In genomic region chr2:30180230-30180629, GRCh38 we compare ENCODE assay signal across 18 cellular contexts. TPM values are rescaled to one million over a fixed set of nuclear protein-coding genes. Genes with fewer than 3 reads are reported as not detected.
DNase-seq lines count a peak whose midpoint lies in the region; TF ChIP-seq lines count a peak whose summit lies in the region.
"Had no signal": no experiment of that assay in that cellular context is flagged by ENCODE, and none has a peak within 500 bp of the region (broad histone marks: within the 10 kb centered on the region; RNA-seq: fewer than 3 reads in every experiment).

No MANE protein-coding gene starts in this region.

- CTCF ChIA-PET in MCF 10A (lab: Yijun Ruan, JAX) = interaction anchor here (0.6 to 6.1 kb wide), 7 partner anchors 15 to 533 kb away, joined by 3 to 77 read pairs (median 3); no protein-coding TSS in a partner anchor

- peak overlapping the region; percentile 87 for H3K27ac Mint-ChIP-seq in MCF 10A (ENCODE audit: low read depth, unreplicated experiment)
- no peak overlapping the region for H3K27ac Mint-ChIP-seq in activated CD4-positive, alpha-beta T cell treated with anti-CD3 and anti-CD28 coated beads, Interleukin-2, amount 10 ng/mL, durations not matched to agents 24 days and 14 days
- H3K27ac Mint-ChIP-seq in mesothelial cell of epicardium = no peak overlapping the region
- H3K27ac Mint-ChIP-seq: CD4-positive, alpha-beta T cell; H9 had no signal

- H3K9me3 ChIP-seq in breast epithelium = no peaks in the 10 kb centered on the region
- no peaks in the 10 kb centered on the region for H3K9me3 ChIP-seq in right atrium auricular region
- H3K9me3 ChIP-seq: Caco-2 had no signal

- H3K4me1 Mint-ChIP-seq in MCF 10A (ENCODE audit: insufficient read depth, unreplicated experiment) (peaks cover 37% of the 10 kb centered on the region), mesothelial cell of epicardium (no peaks in the 10 kb centered on the region)
- H3K4me1 Mint-ChIP-seq in activated CD4-positive, alpha-beta T cell treated with anti-CD3 and anti-CD28 coated beads, Interleukin-2, amount 10 ng/mL, durations not matched to agents 24 days and 14 days = peaks cover 2% of the 10 kb centered on the region
- H3K4me1 Mint-ChIP-seq: H9, IgD-negative memory B cell had no signal

- H3K4me3 Mint-ChIP-seq in MCF 10A (ENCODE audit: unreplicated experiment) (no peak overlapping the region), mesothelial cell of epicardium (no peak overlapping the region)
- H3K4me3 Mint-ChIP-seq in activated CD4-positive, alpha-beta T cell treated with anti-CD3 and anti-CD28 coated beads, Interleukin-2, amount 10 ng/mL, durations not matched to agents 24 days and 14 days = no peak overlapping the region
- H3K4me3 Mint-ChIP-seq: CD4-positive, alpha-beta T cell; H9; IgD-negative memory B cell had no signal

- H3K27ac ChIP-seq in breast epithelium (no peak overlapping the region), right atrium auricular region (peak overlapping the region in 1 of 2 donors; percentile 48)
- H3K27ac ChIP-seq: HL-60 had no signal

- no peak for TF ChIP-seq POLR2A in breast epithelium (IDR thresholded peaks at IDR 0.05)

- no peaks in the 10 kb centered on the region for H3K9me3 Mint-ChIP-seq in MCF 10A (ENCODE audit: unreplicated experiment)
- no peaks in the 10 kb centered on the region for H3K9me3 Mint-ChIP-seq in activated CD4-positive, alpha-beta T cell treated with anti-CD3 and anti-CD28 coated beads, Interleukin-2, amount 10 ng/mL, durations not matched to agents 24 days and 14 days
- H3K9me3 Mint-ChIP-seq in mesothelial cell of epicardium = no peaks in the 10 kb centered on the region
- H3K9me3 Mint-ChIP-seq: CD4-positive, alpha-beta T cell; H9; IgD-negative memory B cell had no signal

- POLR2A ChIA-PET in MCF 10A (lab: Yijun Ruan, JAX) = interaction anchor here (0.8 to 1.9 kb wide), 3 partner anchors 16 to 32 kb away, joined by 3 to 5 read pairs (median 4); no protein-coding TSS in a partner anchor

- H3K27me3 ChIP-seq in breast epithelium (no peaks in the 10 kb centered on the region), right atrium auricular region (no peaks in the 10 kb centered on the region)

- H3K36me3 ChIP-seq in breast epithelium (no peaks in the 10 kb centered on the region), right atrium auricular region (no peaks in the 10 kb centered on the region)

- H3K27me3 Mint-ChIP-seq in MCF 10A (ENCODE audit: insufficient read depth, unreplicated experiment) = no peaks in the 10 kb centered on the region
- peaks cover 4% of the 10 kb centered on the region for H3K27me3 Mint-ChIP-seq in activated CD4-positive, alpha-beta T cell treated with anti-CD3 and anti-CD28 coated beads, Interleukin-2, amount 10 ng/mL, durations not matched to agents 24 days and 14 days
- H3K27me3 Mint-ChIP-seq in mesothelial cell of epicardium (ENCODE audit: low read depth) = peaks cover 7% of the 10 kb centered on the region
- H3K27me3 Mint-ChIP-seq: CD4-positive, alpha-beta T cell had no signal

- H3K36me3 Mint-ChIP-seq in MCF 10A (ENCODE audit: insufficient read depth, unreplicated experiment) (no peaks in the 10 kb centered on the region), mesothelial cell of epicardium (no peaks in the 10 kb centered on the region)
- H3K36me3 Mint-ChIP-seq in activated CD4-positive, alpha-beta T cell treated with anti-CD3 and anti-CD28 coated beads, Interleukin-2, amount 10 ng/mL, durations not matched to agents 24 days and 14 days (ENCODE audit: low read depth) = no peaks in the 10 kb centered on the region

- no peaks in the 10 kb centered on the region for H3K4me1 ChIP-seq in breast epithelium
- H3K4me1 ChIP-seq in right atrium auricular region = peaks cover 0 to 28% of the 10 kb centered on the region in 2 donors
- H3K4me1 ChIP-seq: Caco-2 had no signal

- H3K4me3 ChIP-seq in breast epithelium (no peak overlapping the region), right atrium auricular region (no peak overlapping the region)

- no TSS peak for BruUV-seq in MCF 10A (replicated peaks; lab: Mats Ljungman, UMichigan)

- intact Hi-C loops in MCF 10A (cut with micrococcal nuclease) (no loop called here), breast epithelium (cut with DNase I; ENCODE audit: low total_unique reads) (no loop called here)
- intact Hi-C loops in activated CD4-positive, alpha-beta T cell treated with anti-CD3 and anti-CD28 coated beads, Interleukin-2, amount 10 ng/mL, durations not matched to agents 24 days and 14 days (cut with micrococcal nuclease) = no loop called here

- TF ChIP-seq CTCF in MCF 10A (IDR thresholded peaks at IDR 0.05; ENCODE audit: unreplicated experiment) = no peak
- TF ChIP-seq CTCF in breast epithelium (IDR thresholded peaks at IDR 0.05) = no peak
- no peak for TF ChIP-seq CTCF in right atrium auricular region (IDR thresholded peaks at IDR 0.05)
- TF ChIP-seq CTCF in mesothelial cell of epicardium (IDR thresholded peaks at IDR 0.05; ENCODE audit: unreplicated experiment) = no peak

- no peak for DNase-seq in MCF 10A (ENCODE audit: unreplicated experiment)
- no peak for DNase-seq in breast epithelium (ENCODE audit: low spot score in 2 of 2)
- DNase-seq in cerebellum (ENCODE audit: low spot score) = peak; percentile 48
- DNase-seq in right atrium auricular region (ENCODE audit: low spot score) = peak; percentile 64
- no peak for DNase-seq in activated effector memory CD4-positive, alpha-beta T cell treated with anti-CD3 and anti-CD28 coated beads, Interleukin-2, amount 50 U/mL, for 16 hours
- DNase-seq in activated CD4-positive, alpha-beta T cell treated with anti-CD3 and anti-CD28 coated beads, Interleukin-2, amount 10 ng/mL, durations not matched to agents 24 days and 14 days = no peak
- DNase-seq in mesothelial cell of epicardium (ENCODE audit: low spot score in 2 of 2, unreplicated experiment in 2 of 2) = no peak
- DNase-seq: Caco-2; CD4-positive, alpha-beta T cell; GF-D8; H9; Kasumi-1; MM.1S; NCI-H1105; NCI-H2081; SHP77 treated with DMSO at 0.1 percent for 48 hours had no signal

RNA-seq across cellular contexts. Expression of gene YPEL5, which starts 33.4 kb away (rescaled TPM):
- 62.5 and 80.6 TPM in 2 replicates for total RNA-seq in MCF 10A (2022)
- 100 to 1,000 TPM in 2 of 3 donors, 10 to 100 TPM in 1; 90.8 to 161 (median 104) TPM for total RNA-seq in breast epithelium
- total RNA-seq in cerebellum = 70.1 TPM
- 10 to 100 TPM; 36.3 to 45.5 TPM for total RNA-seq in right atrium auricular region
- 16.8 and 19.6 TPM in 2 replicates for total RNA-seq in activated CD4-positive, alpha-beta T cell treated with anti-CD3 and anti-CD28 coated beads, Interleukin-2, amount 10 ng/mL, durations not matched to agents 24 days and 14 days
- total RNA-seq in mesothelial cell of epicardium = 73.4 to 81.1 TPM (median 79.4 TPM) in 3 replicates

RNA-seq across cellular contexts. Expression of gene LBH, which starts 51.1 kb away (rescaled TPM):
- 1.1 and 1.7 TPM in 2 replicates for total RNA-seq in MCF 10A (2022)
- 100 to 1,000 TPM in 1 of 3 donors, 10 to 100 TPM in 2; 18.2 to 153 (median 87.2) TPM for total RNA-seq in breast epithelium
- total RNA-seq in cerebellum = 71.4 TPM
- total RNA-seq in right atrium auricular region = 10 to 100 TPM; 18.9 to 54.6 TPM
- 176 and 184 TPM in 2 replicates for total RNA-seq in activated CD4-positive, alpha-beta T cell treated with anti-CD3 and anti-CD28 coated beads, Interleukin-2, amount 10 ng/mL, durations not matched to agents 24 days and 14 days
- 41.0 to 48.8 TPM (median 44.5 TPM) in 3 replicates for total RNA-seq in mesothelial cell of epicardium

Comparison
In these comparisons a context has a peak if more than half of its experiments do, and no peak if none do; other contexts are left out.
1. DNase-seq: peak in cerebellum (single experiment) and right atrium auricular region (single experiment); none in MCF 10A (single experiment), breast epithelium (0 of 2), activated effector memory CD4-positive, alpha-beta T cell treated with anti-CD3 and anti-CD28 coated beads, Interleukin-2, amount 50 U/mL, for 16 hours (single experiment), activated CD4-positive, alpha-beta T cell treated with anti-CD3 and anti-CD28 coated beads, Interleukin-2, amount 10 ng/mL, durations not matched to agents 24 days and 14 days (single experiment) and mesothelial cell of epicardium (0 of 2).